In genomic region chr9:91746904-91747303, GRCh38 we compare ENCODE assay signal across 20 cellular contexts.
DNase-seq lines count a peak whose midpoint lies in the region; TF ChIP-seq lines count a peak whose summit lies in the region.
"Had no signal": no experiment of that assay in that cellular context is flagged by ENCODE, and none has a peak within 500 bp of the region (broad histone marks: within the 10 kb centered on the region; RNA-seq: fewer than 3 reads in every experiment).

No MANE protein-coding gene starts in this region.

- no peaks in the 10 kb centered on the region for H3K27me3 Mint-ChIP-seq in osteocyte (ENCODE audit: unreplicated experiment)
- H3K27me3 Mint-ChIP-seq: CD4-positive, CD25-positive, alpha-beta regulatory T cell had no signal

- no peak overlapping the region for H3K27ac ChIP-seq in ovary
- H3K27ac ChIP-seq: adrenal gland, right atrium auricular region, tibial nerve had no signal

- H3K9me3 ChIP-seq in ovary, result no peaks in the 10 kb centered on the region
- H3K9me3 ChIP-seq: adrenal gland, right atrium auricular region, tibial nerve had no signal

- intact Hi-C loops in ovary (cut with DNase I), result no loop called here

- H3K4me3 ChIP-seq in ovary, result no peak overlapping the region
- H3K4me3 ChIP-seq: adrenal gland, right atrium auricular region, tibial nerve had no signal

- DNase-seq in Daoy (ENCODE audit: low read depth), result peak; percentile 83
- DNase-seq in NCI-H524 treated with DMSO at 0.1 percent for 48 hours (lab: John Stamatoyannopoulos, UW), result peak; percentile 30
- peak; percentile 18 for DNase-seq in fibroblast of gingiva (ENCODE audit: low read depth)
- peak; percentile 51 for DNase-seq in non-pigmented ciliary epithelial cell (ENCODE audit: low read depth)
- DNase-seq in osteocyte (ENCODE audit: extremely low spot score, unreplicated experiment), result no peak
- DNase-seq in NCI-H1105 treated with DMSO at 0.1 percent for 48 hours (lab: John Stamatoyannopoulos, UW), result no peak
- no peak for DNase-seq in NCI-H146 (lab: John Stamatoyannopoulos, UW)
- no peak for DNase-seq in ovary
- DNase-seq: ACHN; activated CD8-positive, alpha-beta memory T cell treated with anti-CD3 and anti-CD28 coated beads, Interleukin-2, amount 10 ng/mL, durations not matched to agents 7 days and 5 days; adrenal gland; CD4-positive, CD25-positive, alpha-beta regulatory T cell; cerebellar nuclear complex; MM.1S; NCI-H1930; NCI-H526 treated with DMSO at 0.1 percent for 48 hours; stimulated activated naive CD4-positive, alpha-beta T cell treated with Interleukin-2 at 50 U/mL for 16 hours had no signal

- WGBS in ovary, 3 donors, result 42 to 45% (median 44%) methylated on average over 9 of the region's 9 CpGs

- no peaks in the 10 kb centered on the region for H3K27me3 ChIP-seq in ovary
- H3K27me3 ChIP-seq: adrenal gland, right atrium auricular region, tibial nerve had no signal

- TF ChIP-seq EP300 in ovary (IDR thresholded peaks at IDR 0.05), result no peak

- H3K36me3 Mint-ChIP-seq in osteocyte (ENCODE audit: unreplicated experiment), result peaks cover 8% of the 10 kb centered on the region
- H3K36me3 Mint-ChIP-seq: activated CD8-positive, alpha-beta memory T cell treated with anti-CD3 and anti-CD28 coated beads, Interleukin-2, amount 10 ng/mL, durations not matched to agents 7 days and 5 days; CD4-positive, CD25-positive, alpha-beta regulatory T cell had no signal

- H3K36me3 ChIP-seq in ovary, result no peaks in the 10 kb centered on the region
- H3K36me3 ChIP-seq: adrenal gland, right atrium auricular region, tibial nerve had no signal

- no peak overlapping the region for H3K4me3 Mint-ChIP-seq in osteocyte (ENCODE audit: unreplicated experiment)
- H3K4me3 Mint-ChIP-seq: activated CD8-positive, alpha-beta memory T cell treated with anti-CD3 and anti-CD28 coated beads, Interleukin-2, amount 10 ng/mL, durations not matched to agents 7 days and 5 days; CD4-positive, CD25-positive, alpha-beta regulatory T cell had no signal

- TF ChIP-seq CTCF in osteocyte (IDR thresholded peaks at IDR 0.05) (no peak), ovary (IDR thresholded peaks at IDR 0.05) (no peak)

- peaks cover 4% of the 10 kb centered on the region for H3K4me1 Mint-ChIP-seq in osteocyte (ENCODE audit: unreplicated experiment)
- H3K4me1 Mint-ChIP-seq: activated CD8-positive, alpha-beta memory T cell treated with anti-CD3 and anti-CD28 coated beads, Interleukin-2, amount 10 ng/mL, durations not matched to agents 7 days and 5 days; CD4-positive, CD25-positive, alpha-beta regulatory T cell had no signal

- H3K4me1 ChIP-seq in ovary (ENCODE audit: insufficient read depth), result no peaks in the 10 kb centered on the region
- H3K4me1 ChIP-seq: adrenal gland, right atrium auricular region, tibial nerve had no signal

- H3K9me3 Mint-ChIP-seq in osteocyte (ENCODE audit: unreplicated experiment), result no peaks in the 10 kb centered on the region
- H3K9me3 Mint-ChIP-seq: activated T-helper 2 cell treated with anti-CD3 and anti-CD28 coated beads, Interferon-gamma antibody, Interleukin-2, Interleukin-4, amounts not matched to agents 10 μg/mL and 5 μg/mL and 100 μg/mL, durations not matched to agents 14 hours and 24 hours and 36 hours had no signal

- no peak overlapping the region for H3K27ac Mint-ChIP-seq in osteocyte (ENCODE audit: unreplicated experiment)
- H3K27ac Mint-ChIP-seq: activated CD8-positive, alpha-beta memory T cell treated with anti-CD3 and anti-CD28 coated beads, Interleukin-2, amount 10 ng/mL, durations not matched to agents 7 days and 5 days; activated T-helper 2 cell treated with anti-CD3 and anti-CD28 coated beads, Interferon-gamma antibody, Interleukin-2, Interleukin-4, amounts not matched to agents 10 μg/mL and 5 μg/mL and 100 μg/mL, durations not matched to agents 14 hours and 24 hours and 36 hours; CD4-positive, CD25-positive, alpha-beta regulatory T cell had no signal

- no peak for TF ChIP-seq POLR2A in ovary (IDR thresholded peaks at IDR 0.05)

Comparison
In these comparisons a context has a peak if more than half of its experiments do, and no peak if none do; other contexts are left out.
1. DNase-seq: peak in Daoy (single experiment), NCI-H524 treated with DMSO at 0.1 percent for 48 hours (single experiment), fibroblast of gingiva (single experiment) and non-pigmented ciliary epithelial cell (single experiment); none in osteocyte (single experiment), NCI-H1105 treated with DMSO at 0.1 percent for 48 hours (single experiment), NCI-H146 (single experiment) and ovary (0 of 5).